ENCODE assay signal across 1 cellular context in genomic region chr17:41966453-41967140, GRCh38.
A peak's percentile ranks its signal among the peaks of the same experiment; 100 is the strongest.
TF ChIP-seq lines count a peak whose summit lies in the region.

Gene CNP, plus strand, starts transcription at chr17:41966795. Its CDS starts 90 bp downstream, at chr17:41966885.

TF ChIP-seq in GM12878, 131 proteins besides CTCF, POLR2A, EP300 and RAD21 (continued from another document and continues in another):
- no peak for TF ChIP-seq PRDM15 (CRISPR knock-in tag; IDR thresholded peaks at IDR 0.05)
- TF ChIP-seq SRF (IDR thresholded peaks at IDR 0.05; ENCODE audit: low read depth in 2 of 2, low read length in 2 of 2): peak in 1 of 2 experiments; percentile 52; a peak in 1 of 4 replicates
- no peak for TF ChIP-seq RAD51 (IDR thresholded peaks at IDR 0.05)
- no peak for TF ChIP-seq RBBP5 (conservative IDR thresholded peaks at IDR 0.05)
- TF ChIP-seq RB1 (IDR thresholded peaks at IDR 0.05; ENCODE audit: borderline replicate concordance): peak; percentile 91; the same call in 1 of the 2 replicates
- no peak for TF ChIP-seq PAX5 (IDR thresholded peaks at IDR 0.05; ENCODE audit: borderline replicate concordance, low read depth, low read length)
- TF ChIP-seq SMARCA5 (IDR thresholded peaks at IDR 0.05): 0 out of 2 replicates have a peak, but pooled peaks have one; percentile 13
- TF ChIP-seq PKNOX1 (IDR thresholded peaks at IDR 0.05): no peak
- no peak for TF ChIP-seq HDAC2 (IDR thresholded peaks at IDR 0.05)
- peak; percentile 63; the same call in 1 of the 2 replicates for TF ChIP-seq SIN3A (IDR thresholded peaks at IDR 0.05; ENCODE audit: low read depth, low read length)
- TF ChIP-seq HSF1 (IDR thresholded peaks at IDR 0.05; ENCODE audit: low read depth, low read length): no peak
- no peak for TF ChIP-seq USF2 (IDR thresholded peaks at IDR 0.05; ENCODE audit: borderline replicate concordance, low read depth, low read length)
- no peak for TF ChIP-seq E2F8 (IDR thresholded peaks at IDR 0.05; ENCODE audit: low read depth, partially characterized antibody)
- TF ChIP-seq NFIC (IDR thresholded peaks at IDR 0.05; ENCODE audit: low read depth, low read length): no peak
- TF ChIP-seq EED (IDR thresholded peaks at IDR 0.05; ENCODE audit: low read depth): no peak
- peak; percentile 69 for TF ChIP-seq NRF1 (conservative IDR thresholded peaks at IDR 0.05; ENCODE audit: low read depth, low read length)
- TF ChIP-seq BCL11A (IDR thresholded peaks at IDR 0.05; ENCODE audit: low read depth, low read length): no peak; the same call in 1 of the 2 replicates
- peak; percentile 96; the same call in 1 of the 2 replicates for TF ChIP-seq RCOR1 (conservative IDR thresholded peaks at IDR 0.05; ENCODE audit: low read depth, low read length)
- TF ChIP-seq SUZ12 (IDR thresholded peaks at IDR 0.05; ENCODE audit: unreplicated experiment): no peak
- TF ChIP-seq MLLT1 (IDR thresholded peaks at IDR 0.05): no peak
- TF ChIP-seq TARDBP (IDR thresholded peaks at IDR 0.05; ENCODE audit: borderline replicate concordance): 0 out of 2 replicates have a peak, but pooled peaks have one; percentile 39
- peak; percentile 52; the same call in 1 of the 2 replicates for TF ChIP-seq LARP7 (IDR thresholded peaks at IDR 0.05)
- peak; percentile 67; the same call in 1 of the 2 replicates for TF ChIP-seq SMAD5 (IDR thresholded peaks at IDR 0.05; ENCODE audit: low read depth)
- TF ChIP-seq MEF2B (IDR thresholded peaks at IDR 0.05; ENCODE audit: partially characterized antibody, poor library complexity, severe bottlenecking): no peak
- peak; percentile 38; the same call in 1 of the 2 replicates for TF ChIP-seq NR2F1 (conservative IDR thresholded peaks at IDR 0.05)
- peak; percentile 62; the same call in 1 of the 3 replicates for TF ChIP-seq POU2F2 (IDR thresholded peaks at IDR 0.05; ENCODE audit: borderline replicate concordance, low read depth, low read length)
- no peak for TF ChIP-seq RUNX3 (IDR thresholded peaks at IDR 0.05; ENCODE audit: low read length)
- TF ChIP-seq REST (IDR thresholded peaks at IDR 0.05; ENCODE audit: low read depth, low read length): no peak
- TF ChIP-seq ASH2L (IDR thresholded peaks at IDR 0.05; ENCODE audit: borderline replicate concordance, low read depth): no peak
- TF ChIP-seq IRF3 (IDR thresholded peaks at IDR 0.05): no peak
- TF ChIP-seq NR2C2 (IDR thresholded peaks at IDR 0.05; ENCODE audit: borderline replicate concordance, control insufficient read depth, insufficient read length, low read depth): no peak
- TF ChIP-seq KLF5 (IDR thresholded peaks at IDR 0.05; ENCODE audit: partially characterized antibody): no peak
- peak; percentile 4; the same call in 1 of the 2 replicates for TF ChIP-seq CREB1 (IDR thresholded peaks at IDR 0.05; ENCODE audit: low read depth)
- 0 out of 2 replicates have a peak, but pooled peaks have one; percentile 51 for TF ChIP-seq HCFC1 (IDR thresholded peaks at IDR 0.05; ENCODE audit: low read length)
- no peak for TF ChIP-seq ATF3 (IDR thresholded peaks at IDR 0.05; ENCODE audit: borderline replicate concordance, extremely low read depth, low read depth, low read length)
- TF ChIP-seq ETV6 (conservative IDR thresholded peaks at IDR 0.05 in 1 of 2, IDR thresholded peaks at IDR 0.05 in 1 of 2; ENCODE audit: borderline replicate concordance in 1 of 2, low read depth in 1 of 2): no peak
- no peak for TF ChIP-seq NBN (IDR thresholded peaks at IDR 0.05)
- no peak for TF ChIP-seq NFXL1 (IDR thresholded peaks at IDR 0.05; ENCODE audit: borderline replicate concordance)
- no peak for TF ChIP-seq IRF4 (IDR thresholded peaks at IDR 0.05; ENCODE audit: low read depth, low read length)
- TF ChIP-seq BRCA1 (IDR thresholded peaks at IDR 0.05; ENCODE audit: low read depth, low read length): peak; percentile 91
- no peak for TF ChIP-seq SPI1 (IDR thresholded peaks at IDR 0.05; ENCODE audit: borderline replicate concordance, insufficient read depth, low read depth, low read length)
- peak; percentile 77 for TF ChIP-seq GATAD2B (conservative IDR thresholded peaks at IDR 0.05; ENCODE audit: low read depth)
- TF ChIP-seq CREM (IDR thresholded peaks at IDR 0.05; ENCODE audit: low read depth): no peak
- TF ChIP-seq MEF2A (IDR thresholded peaks at IDR 0.05; ENCODE audit: insufficient read depth, low read depth, low read length): no peak
- TF ChIP-seq NFYA (IDR thresholded peaks at IDR 0.05; ENCODE audit: borderline replicate concordance, low read depth, low read length): no peak
- peak in 1 of 2 experiments; percentile 60; a peak in 2 of 3 replicates for TF ChIP-seq EGR1 (IDR thresholded peaks at IDR 0.05; ENCODE audit: borderline replicate concordance in 1 of 2, low read depth in 2 of 2, low read length in 2 of 2)
- no peak for TF ChIP-seq KDM1A (IDR thresholded peaks at IDR 0.05; ENCODE audit: borderline replicate concordance)
- no peak for TF ChIP-seq ELK1 (IDR thresholded peaks at IDR 0.05; ENCODE audit: low read depth, low read length)
